ENCODE assay signal across 1 cellular context in genomic region chr4:99471896-99472295, GRCh38.
TF ChIP-seq lines count a peak whose summit lies in the region.

No MANE protein-coding gene starts in this region.

TF ChIP-seq in HepG2, 621 proteins besides CTCF, POLR2A, EP300 and RAD21:
- TF ChIP-seq REL (CRISPR knock-in tag; conservative IDR thresholded peaks at IDR 0.05) (no peak), DMAP1 (CRISPR knock-in tag; IDR thresholded peaks at IDR 0.05) (no peak), KDM1A (CRISPR knock-in tag; IDR thresholded peaks at IDR 0.05) (no peak), IKZF5 (CRISPR knock-in tag; IDR thresholded peaks at IDR 0.05) (no peak), BHLHE40 (IDR thresholded peaks at IDR 0.05; ENCODE audit: low read length) (no peak), ZNF451 (CRISPR knock-in tag; IDR thresholded peaks at IDR 0.05) (no peak), GATAD1 (CRISPR knock-in tag; IDR thresholded peaks at IDR 0.05) (no peak), TARDBP (CRISPR knock-in tag; IDR thresholded peaks at IDR 0.05) (no peak), LBX2 (CRISPR knock-in tag; IDR thresholded peaks at IDR 0.05; ENCODE audit: borderline replicate concordance) (no peak), RNF2 (conservative IDR thresholded peaks at IDR 0.05; ENCODE audit: low read depth) (no peak), ZKSCAN1 (IDR thresholded peaks at IDR 0.05; ENCODE audit: low read length) (no peak), ZNF883 (CRISPR knock-in tag; IDR thresholded peaks at IDR 0.05; ENCODE audit: not compliant biosample characterization) (no peak), GLMP (CRISPR knock-in tag; IDR thresholded peaks at IDR 0.05; ENCODE audit: borderline replicate concordance) (no peak)
TF ChIP-seq in HepG2: peak in this region for 0.
